11 cellular contexts compared by ENCODE assay signal in the genomic region with DNA sequence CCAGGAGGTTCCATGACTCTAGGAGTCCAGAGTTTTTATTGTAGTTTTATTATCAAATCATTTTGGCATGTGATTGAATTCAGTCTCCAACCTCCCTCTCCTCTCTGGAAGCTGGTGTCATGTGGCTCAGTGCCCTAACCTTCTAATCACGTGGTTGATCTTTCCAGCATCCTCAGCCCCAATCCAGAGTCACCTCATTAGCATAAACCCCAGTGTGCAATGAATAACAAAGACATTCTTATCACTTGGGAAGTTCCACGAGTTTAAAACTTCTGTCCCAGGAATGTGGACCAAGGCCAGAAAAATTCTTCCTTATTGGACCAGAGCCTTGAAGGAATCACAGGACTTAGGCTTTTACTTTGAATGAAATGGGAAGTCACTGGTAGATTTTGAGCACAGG. TPM values are rescaled to one million over a fixed set of nuclear protein-coding genes. Genes with fewer than 3 reads are reported as not detected.
A peak's percentile ranks its signal among the peaks of the same experiment; 100 is the strongest.
DNase-seq lines count a peak whose midpoint lies in the region; TF ChIP-seq lines count a peak whose summit lies in the region.
"Had no signal": no experiment of that assay in that cellular context is flagged by ENCODE, and none has a peak within 500 bp of the region (broad histone marks: within the 10 kb centered on the region; RNA-seq: fewer than 3 reads in every experiment).

No MANE protein-coding gene starts in this region.

- WGBS in GM23248 (ENCODE audit: low coverage in 1 of 2, low lambda C conversion rate in 2 of 2, missing lambda C conversion rate in 2 of 2), 2 experiments, result 0 to 3% methylated on average over 2 of the region's 2 CpGs
- 11% methylated on average over 2 of the region's 2 CpGs for WGBS in prostate gland

- DNase-seq in GM23248 (peak; percentile 52), amniotic epithelial cell (ENCODE audit: low read depth) (peak; percentile 85), hepatic stellate cell (ENCODE audit: low spot score) (peak; percentile 72), prostate gland (ENCODE audit: low spot score) (peak; percentile 11), NCI-H1105 (lab: John Stamatoyannopoulos, UW) (no peak), Kasumi-1 (lab: John Stamatoyannopoulos, UW) (no peak), GM10266 (ENCODE audit: extremely low spot score) (no peak), PC-9 (no peak)
- DNase-seq: DND-41, NCI-H2029 treated with DMSO at 0.1 percent for 48 hours, SIG-M5 had no signal

- H4K20me1 ChIP-seq in GM23248 (ENCODE audit: insufficient read depth) (peaks cover 24% of the 10 kb centered on the region), PC-9 (ENCODE audit: insufficient read depth) (no peaks in the 10 kb centered on the region)

- in situ Hi-C loops in GM23248 (cut with MboI), result no loop called here

- H3K27ac ChIP-seq in GM23248, result no peak overlapping the region
- H3K27ac ChIP-seq in prostate gland, result no peak overlapping the region
- H3K27ac ChIP-seq in PC-9, result no peak overlapping the region

- peaks cover 11% of the 10 kb centered on the region; the same call in 1 of the 2 replicates for H3F3A ChIP-seq in GM23248 (ENCODE audit: insufficient read depth)
- no peaks in the 10 kb centered on the region for H3F3A ChIP-seq in PC-9 (ENCODE audit: insufficient read depth, low read depth)

- H3K9me3 ChIP-seq in GM23248 (ENCODE audit: low read depth) (no peaks in the 10 kb centered on the region), prostate gland (no peaks in the 10 kb centered on the region), PC-9 (ENCODE audit: insufficient read depth, low read depth) (no peaks in the 10 kb centered on the region)

- intact Hi-C loops in prostate gland (cut with DNase I), result no loop called here
- intact Hi-C loops in PC-9 (cut with micrococcal nuclease; ENCODE audit: unreplicated experiment), result no loop called here

- H3K27me3 ChIP-seq in GM23248 (replicated peaks; ENCODE audit: insufficient read depth), result no peaks in the 10 kb centered on the region
- H3K27me3 ChIP-seq in prostate gland (replicated peaks; ENCODE audit: insufficient read depth), result no peaks in the 10 kb centered on the region
- no peaks in the 10 kb centered on the region for H3K27me3 ChIP-seq in PC-9 (ENCODE audit: insufficient read depth, low read depth)

- no peak overlapping the region for H3K9ac ChIP-seq in GM23248

- H3K79me2 ChIP-seq in GM23248 (ENCODE audit: insufficient read depth), result peaks cover 100% of the 10 kb centered on the region
- H3K79me2 ChIP-seq in PC-9 (ENCODE audit: low read depth), result no peaks in the 10 kb centered on the region

- CTCF ChIA-PET in PC-9 (lab: Charles Lee), result no interaction called here

- H3K4me2 ChIP-seq in GM23248 (ENCODE audit: unreplicated experiment) (no peak overlapping the region), PC-9 (no peak overlapping the region)

- POLR2A ChIA-PET in PC-9 (lab: Charles Lee; ENCODE audit: unreplicated experiment), result interaction anchor here (0.5 kb wide), 1 partner anchor 465 kb away, joined by 3 read pairs; no protein-coding TSS in a partner anchor

- no peak for TF ChIP-seq CTCF in prostate gland (IDR thresholded peaks at IDR 0.05)
- TF ChIP-seq CTCF in GM10266 (IDR thresholded peaks at IDR 0.05; ENCODE audit: control insufficient read depth, insufficient read depth, low read depth, missing control alignments), result no peak
- no peak for TF ChIP-seq CTCF in PC-9 (conservative IDR thresholded peaks at IDR 0.05)

- no TSS peak for BruUV-seq in PC-9 (replicated peaks; lab: Mats Ljungman, UMichigan)

- no peaks in the 10 kb centered on the region for H3K36me3 ChIP-seq in GM23248 (ENCODE audit: low read depth)
- H3K36me3 ChIP-seq in prostate gland, result no peaks in the 10 kb centered on the region
- H3K36me3 ChIP-seq in PC-9 (ENCODE audit: low read depth), result no peaks in the 10 kb centered on the region

- peaks cover 15% of the 10 kb centered on the region for H3K4me1 ChIP-seq in GM23248 (ENCODE audit: insufficient read depth)
- H3K4me1 ChIP-seq in prostate gland (replicated peaks), result no peaks in the 10 kb centered on the region
- H3K4me1 ChIP-seq in PC-9 (replicated peaks; ENCODE audit: insufficient read depth), result no peaks in the 10 kb centered on the region

- H3K4me3 ChIP-seq in GM23248 (no peak overlapping the region), prostate gland (no peak overlapping the region), PC-9 (no peak overlapping the region)

- no peak for TF ChIP-seq POLR2A in prostate gland (IDR thresholded peaks at IDR 0.05)

- no peak overlapping the region for H2AFZ ChIP-seq in GM23248
- H2AFZ ChIP-seq in PC-9, result no peak overlapping the region

- H3K9me2 ChIP-seq in GM23248 (ENCODE audit: insufficient read depth) (no peaks in the 10 kb centered on the region), PC-9 (ENCODE audit: insufficient read depth) (no peaks in the 10 kb centered on the region)

RNA-seq across cellular contexts. Expression of a gene that starts 52.2 kb away (rescaled TPM):
- 108 and 110 TPM in 2 replicates for total RNA-seq in GM23248 (2014; rRNA removed; shearing (Covaris generic))
- 33.3 and 33.7 TPM in 2 replicates for polyA plus RNA-seq in GM23248 (2016; fragmentation: Nextera tagmentation; extraction: Ambion mirVana)
- 10 to 100 TPM; 18.6 to 50.2 TPM for total RNA-seq in prostate gland
- 25.8 and 30.7 TPM in 2 replicates for total RNA-seq in PC-9 (2021)

Comparison
In these comparisons a context has a peak if more than half of its experiments do, and no peak if none do; other contexts are left out.
1. DNase-seq: peak in GM23248 (single experiment), amniotic epithelial cell (single experiment), hepatic stellate cell (single experiment) and prostate gland (single experiment); none in NCI-H1105 (single experiment), Kasumi-1 (0 of 2), GM10266 (single experiment) and PC-9 (0 of 2).